10 cellular contexts compared by ENCODE assay signal in the genomic region with DNA sequence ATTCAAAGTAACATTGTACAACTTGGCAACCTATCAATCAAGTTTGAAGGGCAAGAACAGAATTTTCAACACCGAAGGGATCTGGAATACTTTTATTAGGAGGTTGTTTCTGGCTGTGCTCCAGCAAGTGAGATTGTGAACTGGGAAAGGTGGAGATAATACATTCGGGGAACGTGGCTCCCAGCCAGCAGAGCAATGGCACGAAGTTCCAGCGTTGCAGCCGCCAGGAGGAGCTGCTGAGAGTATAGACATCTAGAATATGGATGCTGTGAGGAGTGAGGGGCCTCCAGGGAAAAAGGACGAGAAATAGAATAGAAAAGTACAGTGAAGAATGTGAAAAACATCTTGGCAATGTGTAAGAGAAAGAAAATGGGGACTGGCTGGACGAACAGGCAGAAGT.
DNase-seq lines count a peak whose midpoint lies in the region; ATAC-seq and TF ChIP-seq lines count a peak whose summit lies in the region.
"Had no signal": no experiment of that assay in that cellular context is flagged by ENCODE, and none has a peak within 500 bp of the region (broad histone marks: within the 10 kb centered on the region; RNA-seq: fewer than 3 reads in every experiment).

No MANE protein-coding gene starts in this region.

- H3K4me3 Mint-ChIP-seq in stimulated activated naive CD8-positive, alpha-beta T cell treated with anti-CD3 and anti-CD28 coated beads, Interleukin-15, amount 100 ng/mL, for 72 hours, result no peak overlapping the region
- H3K4me3 Mint-ChIP-seq: central memory CD8-positive, alpha-beta T cell had no signal

- TF ChIP-seq CTCF in upper lobe of right lung (IDR thresholded peaks at IDR 0.05), result peak; percentile 42

- no peaks in the 10 kb centered on the region for H3K4me1 Mint-ChIP-seq in stimulated activated naive CD8-positive, alpha-beta T cell treated with anti-CD3 and anti-CD28 coated beads, Interleukin-15, amount 100 ng/mL, for 72 hours
- H3K4me1 Mint-ChIP-seq: central memory CD8-positive, alpha-beta T cell had no signal

- peaks cover 17% of the 10 kb centered on the region for H3K27me3 Mint-ChIP-seq in stimulated activated naive CD8-positive, alpha-beta T cell treated with anti-CD3 and anti-CD28 coated beads, Interleukin-15, amount 100 ng/mL, for 72 hours
- H3K27me3 Mint-ChIP-seq: central memory CD8-positive, alpha-beta T cell had no signal

- peak; percentile 9 for DNase-seq in stimulated activated naive CD8-positive, alpha-beta T cell treated with anti-CD3 and anti-CD28 coated beads, Interleukin-15, Interleukin-2, amounts not matched to agents 100 U/mL and 50 U/mL, for 24 hours
- no peak for DNase-seq in stimulated activated naive CD8-positive, alpha-beta T cell treated with anti-CD3 and anti-CD28 coated beads, Interleukin-15, amount 100 ng/mL, for 72 hours
- DNase-seq in NCI-H69 (lab: John Stamatoyannopoulos, UW) (peak; percentile 23), iPS-NIHi11 (ENCODE audit: low spot score) (peak; percentile 66), upper lobe of right lung (peak; percentile 66), C1 segment of cervical spinal cord (lab: John Stamatoyannopoulos, UW) (no peak), NOMO-1 treated with DMSO at 0.1 percent for 48 hours (lab: John Stamatoyannopoulos, UW; ENCODE audit: unreplicated experiment) (no peak)
- DNase-seq: retina had no signal

- H3K27ac Mint-ChIP-seq in stimulated activated naive CD8-positive, alpha-beta T cell treated with anti-CD3 and anti-CD28 coated beads, Interleukin-15, amount 100 ng/mL, for 72 hours, result no peak overlapping the region

- no peak overlapping the region for H3K4me3 ChIP-seq in upper lobe of right lung

- no peak overlapping the region for H3K27ac ChIP-seq in upper lobe of right lung

- no peaks in the 10 kb centered on the region for H3K36me3 ChIP-seq in upper lobe of right lung

- H3K4me1 ChIP-seq in upper lobe of right lung, result no peaks in the 10 kb centered on the region

- H3K27me3 ChIP-seq in upper lobe of right lung, result no peaks in the 10 kb centered on the region

- no peak for ATAC-seq in stimulated activated naive CD8-positive, alpha-beta T cell treated with anti-CD3 and anti-CD28 coated beads, Interleukin-15, Interleukin-2, amounts not matched to agents 100 U/mL and 50 U/mL, for 24 hours
- ATAC-seq in stimulated activated naive CD8-positive, alpha-beta T cell treated with anti-CD3 and anti-CD28 coated beads, Interleukin-15, amount 100 ng/mL, for 72 hours, result no peak
- ATAC-seq in upper lobe of right lung (no peak), GM18511 (IDR thresholded peaks at IDR 0.05; ENCODE audit: unreplicated experiment) (no peak)

- no peaks in the 10 kb centered on the region for H3K9me3 ChIP-seq in upper lobe of right lung

- H3K9me3 Mint-ChIP-seq in stimulated activated naive CD8-positive, alpha-beta T cell treated with anti-CD3 and anti-CD28 coated beads, Interleukin-15, amount 100 ng/mL, for 72 hours, result no peaks in the 10 kb centered on the region
- H3K9me3 Mint-ChIP-seq: central memory CD8-positive, alpha-beta T cell had no signal

- intact Hi-C loops in upper lobe of right lung (cut with DNase I), result no loop called here

Comparison
In these comparisons a context has a peak if more than half of its experiments do, and no peak if none do; other contexts are left out.
1. DNase-seq: peak in stimulated activated naive CD8-positive, alpha-beta T cell treated with anti-CD3 and anti-CD28 coated beads, Interleukin-15, Interleukin-2, amounts not matched to agents 100 U/mL and 50 U/mL, for 24 hours (single experiment), NCI-H69 (single experiment), iPS-NIHi11 (single experiment) and upper lobe of right lung (single experiment); none in stimulated activated naive CD8-positive, alpha-beta T cell treated with anti-CD3 and anti-CD28 coated beads, Interleukin-15, amount 100 ng/mL, for 72 hours (0 of 2), C1 segment of cervical spinal cord (0 of 14) and NOMO-1 treated with DMSO at 0.1 percent for 48 hours (single experiment).